ENCODE assay signal across 20 cellular contexts in the genomic region with DNA sequence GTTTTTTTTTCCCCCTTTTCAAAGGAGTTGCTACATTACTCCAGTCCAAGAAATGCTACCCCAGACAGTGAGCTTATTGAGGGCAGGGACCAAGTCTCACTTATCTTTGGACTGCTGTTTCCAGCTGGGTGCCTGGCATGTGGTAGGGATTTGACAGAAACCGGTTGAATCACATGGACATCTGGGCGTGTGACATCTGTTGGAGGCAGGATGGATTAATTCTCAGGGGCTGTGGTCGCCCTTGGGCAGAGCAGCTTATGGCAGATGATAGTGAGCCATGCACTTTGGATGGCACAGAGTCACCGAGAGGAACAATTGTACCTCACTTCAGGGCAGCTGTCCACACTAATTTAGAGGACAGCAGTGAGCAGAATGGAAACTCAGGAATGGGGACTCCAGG.
A peak's percentile ranks its signal among the peaks of the same experiment; 100 is the strongest.
DNase-seq lines count a peak whose midpoint lies in the region; ATAC-seq and TF ChIP-seq lines count a peak whose summit lies in the region.
"Had no signal": no experiment of that assay in that cellular context is flagged by ENCODE, and none has a peak within 500 bp of the region (broad histone marks: within the 10 kb centered on the region; RNA-seq: fewer than 3 reads in every experiment).

No MANE protein-coding gene starts in this region.

- no peak for TF ChIP-seq CTCF in neutrophil (IDR thresholded peaks at IDR 0.05)

- H3K27ac ChIP-seq in neutrophil, result peak overlapping the region; percentile 25
- H3K27ac ChIP-seq: A549, BLaER1, PC-9, RWPE1 had no signal

- H3K36me3 Mint-ChIP-seq in activated CD4-positive, alpha-beta memory T cell treated with anti-CD3 and anti-CD28 coated beads for 36 hours, result no peaks in the 10 kb centered on the region
- peaks cover 20% of the 10 kb centered on the region for H3K36me3 Mint-ChIP-seq in activated CD4-positive, alpha-beta memory T cell treated with anti-CD3 and anti-CD28 coated beads, Interleukin-2, amount 10 ng/mL, durations not matched to agents 7 days and 5 days (ENCODE audit: low read depth)
- H3K36me3 Mint-ChIP-seq in T-helper 17 cell (ENCODE audit: low read depth), result peaks cover 3% of the 10 kb centered on the region
- H3K36me3 Mint-ChIP-seq: CD4-positive, alpha-beta memory T cell had no signal

- no peaks in the 10 kb centered on the region for H3K9me3 Mint-ChIP-seq in activated CD4-positive, alpha-beta memory T cell treated with anti-CD3 and anti-CD28 coated beads for 36 hours
- H3K9me3 Mint-ChIP-seq in activated CD4-positive, alpha-beta memory T cell treated with anti-CD3 and anti-CD28 coated beads, Interleukin-2, amount 10 ng/mL, durations not matched to agents 7 days and 5 days, result no peaks in the 10 kb centered on the region
- H3K9me3 Mint-ChIP-seq: CD4-positive, alpha-beta memory T cell had no signal

- peaks cover 18 to 30% of the 10 kb centered on the region in 2 experiments for H3K4me1 ChIP-seq in neutrophil (ENCODE audit: control insufficient read depth in 1 of 2, insufficient read depth in 1 of 2, low read depth in 1 of 2, low read length in 1 of 2)
- H3K4me1 ChIP-seq: A549 had no signal

- H3K27me3 ChIP-seq in neutrophil, result no peaks in the 10 kb centered on the region
- H3K27me3 ChIP-seq: BLaER1 had no signal

- CTCF ChIA-PET in activated CD4-positive, alpha-beta memory T cell treated with anti-CD3 and anti-CD28 coated beads for 36 hours (lab: Charles Lee), result interaction anchor here (0.9 kb wide), 1 partner anchor 148 kb away, joined by 3 read pairs; no protein-coding TSS in a partner anchor
- CTCF ChIA-PET in activated CD4-positive, alpha-beta memory T cell treated with anti-CD3 and anti-CD28 coated beads, Interleukin-2, amount 10 ng/mL, durations not matched to agents 7 days and 5 days (lab: Charles Lee), result no interaction called here

- no peak overlapping the region for H3K4me3 Mint-ChIP-seq in activated CD4-positive, alpha-beta memory T cell treated with anti-CD3 and anti-CD28 coated beads for 36 hours
- H3K4me3 Mint-ChIP-seq in activated CD4-positive, alpha-beta memory T cell treated with anti-CD3 and anti-CD28 coated beads, Interleukin-2, amount 10 ng/mL, durations not matched to agents 7 days and 5 days, result no peak overlapping the region
- no peak overlapping the region for H3K4me3 Mint-ChIP-seq in T-helper 17 cell

- no peaks in the 10 kb centered on the region for H3K36me3 ChIP-seq in neutrophil
- H3K36me3 ChIP-seq: BLaER1 had no signal

- intact Hi-C loops in activated CD4-positive, alpha-beta memory T cell treated with anti-CD3 and anti-CD28 coated beads for 36 hours (cut with micrococcal nuclease), result no loop called here

- ATAC-seq in T-helper 17 cell (no peak), HG03521 (IDR thresholded peaks at IDR 0.05; ENCODE audit: unreplicated experiment) (no peak)
- ATAC-seq: A549 had no signal

- no peak for DNase-seq in activated CD4-positive, alpha-beta memory T cell treated with anti-CD3 and anti-CD28 coated beads for 36 hours
- DNase-seq in activated CD4-positive, alpha-beta memory T cell treated with anti-CD3 and anti-CD28 coated beads, Interleukin-2, amount 10 ng/mL, durations not matched to agents 7 days and 5 days, result no peak
- DNase-seq in NCI-H1694 (lab: John Stamatoyannopoulos, UW) (peak; percentile 9), T-helper 17 cell (no peak), NCI-H510A treated with DMSO at 0.1 percent for 48 hours (lab: John Stamatoyannopoulos, UW) (no peak), hepatic stellate cell (ENCODE audit: low spot score) (no peak)
- DNase-seq: Calu3; CD4-positive, alpha-beta memory T cell; DMS79 treated with DMSO at 0.1 percent for 48 hours; H7; IMR-90; NCI-H1417 treated with DMSO at 0.1 percent for 48 hours; NCI-H2029 treated with DMSO at 0.1 percent for 48 hours; PC-9; SIG-M5 had no signal

- H3K27ac Mint-ChIP-seq in activated CD4-positive, alpha-beta memory T cell treated with anti-CD3 and anti-CD28 coated beads for 36 hours, result peak overlapping the region; percentile 19
- no peak overlapping the region for H3K27ac Mint-ChIP-seq in activated CD4-positive, alpha-beta memory T cell treated with anti-CD3 and anti-CD28 coated beads, Interleukin-2, amount 10 ng/mL, durations not matched to agents 7 days and 5 days
- peak overlapping the region; percentile 19 for H3K27ac Mint-ChIP-seq in T-helper 17 cell

- H3K4me3 ChIP-seq in neutrophil (ENCODE audit: low read depth in 1 of 2, low read length in 1 of 2), result no peak overlapping the region
- H3K4me3 ChIP-seq: A549, BLaER1, PC-9 had no signal

- H3K27me3 Mint-ChIP-seq in activated CD4-positive, alpha-beta memory T cell treated with anti-CD3 and anti-CD28 coated beads for 36 hours, result no peaks in the 10 kb centered on the region
- no peaks in the 10 kb centered on the region for H3K27me3 Mint-ChIP-seq in activated CD4-positive, alpha-beta memory T cell treated with anti-CD3 and anti-CD28 coated beads, Interleukin-2, amount 10 ng/mL, durations not matched to agents 7 days and 5 days
- H3K27me3 Mint-ChIP-seq in T-helper 17 cell, result no peaks in the 10 kb centered on the region
- H3K27me3 Mint-ChIP-seq: CD4-positive, alpha-beta memory T cell had no signal

- POLR2A ChIA-PET in activated CD4-positive, alpha-beta memory T cell treated with anti-CD3 and anti-CD28 coated beads for 36 hours (lab: Charles Lee), result no interaction called here
- POLR2A ChIA-PET in activated CD4-positive, alpha-beta memory T cell treated with anti-CD3 and anti-CD28 coated beads, Interleukin-2, amount 10 ng/mL, durations not matched to agents 7 days and 5 days (lab: Charles Lee), result no interaction called here

- peaks cover 14% of the 10 kb centered on the region for H3K4me1 Mint-ChIP-seq in activated CD4-positive, alpha-beta memory T cell treated with anti-CD3 and anti-CD28 coated beads for 36 hours (ENCODE audit: low read depth)
- peaks cover 36% of the 10 kb centered on the region for H3K4me1 Mint-ChIP-seq in activated CD4-positive, alpha-beta memory T cell treated with anti-CD3 and anti-CD28 coated beads, Interleukin-2, amount 10 ng/mL, durations not matched to agents 7 days and 5 days
- H3K4me1 Mint-ChIP-seq in T-helper 17 cell, result peaks cover 18% of the 10 kb centered on the region

- H3K9me3 ChIP-seq in T-helper 17 cell (ENCODE audit: control insufficient read depth, low read length, poor library complexity, severe bottlenecking) (no peaks in the 10 kb centered on the region), neutrophil (no peaks in the 10 kb centered on the region)
- H3K9me3 ChIP-seq: A549, BLaER1 had no signal
